Comparison of ENCODE assay signal across 33 cellular contexts in genomic region chr1:112322983-112323678, GRCh38.
"Had no signal": no experiment of that assay in that cellular context is flagged by ENCODE, and none has a peak within 500 bp of the region (broad histone marks: within the 10 kb centered on the region; RNA-seq: fewer than 3 reads in every experiment).

No MANE protein-coding gene starts in this region.

- H3K4me3 ChIP-seq: adrenal gland, body of pancreas, coronary artery, gastrocnemius medialis, ovary, upper lobe of left lung, vagina had no signal

- H3K36me3 ChIP-seq: adrenal gland, gastrocnemius medialis, neutrophil, ovary, upper lobe of left lung, vagina, WERI-Rb-1 had no signal

- ATAC-seq: activated CD4-positive, CD25-positive, alpha-beta regulatory T cell treated with anti-CD3 and anti-CD28 coated beads, Interleukin-2, amount 50 U/mL, for 24 hours; body of pancreas; effector memory CD8-positive, alpha-beta T cell; gastrocnemius medialis; left cardiac atrium; natural killer cell; sciatic nerve; stimulated activated memory B cell treated with anti-CD40 and anti-IgM and Interleukin-4, amounts not matched to agents 10 μg/mL and 1 μg/mL and 100 μg/mL, for 72 hours; stimulated activated naive CD8-positive, alpha-beta T cell treated with anti-CD3 and anti-CD28 coated beads, Interleukin-15, amount 100 ng/mL, for 72 hours had no signal

- DNase-seq: activated CD4-positive, alpha-beta T cell treated with anti-CD3 and anti-CD28 coated beads for 48 hours; activated CD4-positive, alpha-beta T cell treated with anti-CD3 and anti-CD28 coated beads, Interleukin-2, amount 50 U/mL, for 48 hours; activated CD8-positive, alpha-beta memory T cell treated with anti-CD3 and anti-CD28 coated beads for 24 hours; activated effector memory CD4-positive, alpha-beta T cell treated with Interleukin-2 at 50 U/mL for 16 hours; activated naive CD4-positive, alpha-beta T cell treated with Interleukin-2 at 50 U/mL for 16 hours; activated naive CD8-positive, alpha-beta T cell treated with anti-CD3 and anti-CD28 coated beads for 36 hours; adrenal gland; aorta; body of pancreas; cerebellar nuclear complex; effector memory CD8-positive, alpha-beta T cell; erythroblast; gastrocnemius medialis; hippocampal formation; left cardiac atrium; midbrain; natural killer cell; ovary; small intestine; stimulated activated CD4-positive, alpha-beta T cell treated with anti-CD3 and anti-CD28 coated beads, Interleukin-4, amount 100 ng/mL, for 4 hours; stimulated activated CD8-positive, alpha-beta memory T cell treated with anti-CD3 and anti-CD28 coated beads, Interleukin-4, amount 100 ng/mL, for 48 hours; stimulated activated naive CD8-positive, alpha-beta T cell treated with anti-CD3 and anti-CD28 coated beads, Interleukin-15, amount 100 ng/mL, for 72 hours; substantia nigra; T-helper 2 cell; upper lobe of left lung; WERI-Rb-1 had no signal

- H3K9me3 ChIP-seq: adrenal gland, body of pancreas, gastrocnemius medialis, neutrophil, ovary, upper lobe of left lung, vagina had no signal

- H3K27me3 ChIP-seq: adrenal gland, body of pancreas, ovary, upper lobe of left lung, vagina had no signal

- FAIRE-seq: keratinocyte, small intestine had no signal

- H3K4me1 ChIP-seq: adrenal gland, body of pancreas, gastrocnemius medialis had no signal

- H3K27ac ChIP-seq: adrenal gland, body of pancreas, coronary artery, gastrocnemius medialis, neutrophil, ovary, upper lobe of left lung, vagina, WERI-Rb-1 had no signal
